25 cellular contexts compared by ENCODE assay signal in genomic region chr11:119478711-119479285, GRCh38. TPM values are rescaled to one million over a fixed set of nuclear protein-coding genes. Genes with fewer than 3 reads are reported as not detected.
DNase-seq lines count a peak whose midpoint lies in the region; ATAC-seq, FAIRE-seq and TF ChIP-seq lines count a peak whose summit lies in the region.
"Had no signal": no experiment of that assay in that cellular context is flagged by ENCODE, and none has a peak within 500 bp of the region (broad histone marks: within the 10 kb centered on the region; RNA-seq: fewer than 3 reads in every experiment).

No MANE protein-coding gene starts in this region.

- H3K4me1 Mint-ChIP-seq in GM23338: peaks cover 23% of the 10 kb centered on the region
- H3K4me1 Mint-ChIP-seq in endodermal cell: peaks cover 10% of the 10 kb centered on the region
- peaks cover 13% of the 10 kb centered on the region for H3K4me1 Mint-ChIP-seq in chondrocyte (ENCODE audit: low read depth)

- 57 to 63% methylated on average over 3 to 4 of the region's 4 CpGs for WGBS in endodermal cell (ENCODE audit: insufficient coverage in 1 of 2, insufficient read length in 1 of 2), 2 experiments
- WGBS in testis, 2 donors: 68 to 100% methylated on average over 4 of the region's 4 CpGs

- no peak overlapping the region for H3K4me2 ChIP-seq in GM23338
- H3K4me2 ChIP-seq: neural progenitor cell had no signal

- no peaks in the 10 kb centered on the region for H3F3A ChIP-seq in GM23338 (replicated peaks; ENCODE audit: low read depth)

- H3K27ac Mint-ChIP-seq in GM23338 (no peak overlapping the region), endodermal cell (no peak overlapping the region), chondrocyte (ENCODE audit: unreplicated experiment) (no peak overlapping the region)
- H3K27ac Mint-ChIP-seq: activated naive CD4-positive, alpha-beta T cell treated with anti-CD3 and anti-CD28 coated beads, Interleukin-2, amount 50 U/mL, for 72 hours; activated T-helper 1 cell treated with anti-CD3 and anti-CD28 coated beads, Interleukin-12 subunit alpha, Interleukin-12 subunit beta, Interleukin-2, Interleukin-4 antibody, amounts not matched to agents 30 ng/mL and 10 ng/mL and 1 ng/mL, durations not matched to agents 14 hours and 24 hours and 36 hours; neural progenitor cell had no signal

- ATAC-seq in GM23338: no peak
- ATAC-seq: activated naive CD4-positive, alpha-beta T cell treated with anti-CD3 and anti-CD28 coated beads, Interleukin-2, amount 50 U/mL, for 72 hours had no signal

- H4K20me1 ChIP-seq in GM23338 (replicated peaks; ENCODE audit: insufficient read depth): no peaks in the 10 kb centered on the region

- no peak for TF ChIP-seq CTCF in GM23338 (conservative IDR thresholded peaks at IDR 0.05; ENCODE audit: low read depth in 2 of 2)
- TF ChIP-seq CTCF in endodermal cell (conservative IDR thresholded peaks at IDR 0.05): no peak
- TF ChIP-seq CTCF in chondrocyte (IDR thresholded peaks at IDR 0.05): no peak
- no peak for TF ChIP-seq CTCF in testis (IDR thresholded peaks at IDR 0.05)

- H3K9ac ChIP-seq in endodermal cell (ENCODE audit: extremely low read depth, low read length, poor library complexity, severe bottlenecking): no peak overlapping the region
- H3K9ac ChIP-seq: neural progenitor cell had no signal

- no peak overlapping the region for H3K4me3 Mint-ChIP-seq in GM23338
- H3K4me3 Mint-ChIP-seq in endodermal cell: no peak overlapping the region
- no peak overlapping the region for H3K4me3 Mint-ChIP-seq in chondrocyte (ENCODE audit: unreplicated experiment)
- H3K4me3 Mint-ChIP-seq: activated T-helper 1 cell treated with anti-CD3 and anti-CD28 coated beads, Interleukin-12 subunit alpha, Interleukin-12 subunit beta, Interleukin-2, Interleukin-4 antibody, amounts not matched to agents 30 ng/mL and 10 ng/mL and 1 ng/mL, durations not matched to agents 14 hours and 24 hours and 36 hours; neural progenitor cell had no signal

- H3K9me3 ChIP-seq in endodermal cell (ENCODE audit: control insufficient read depth, low read length) (no peaks in the 10 kb centered on the region), testis (no peaks in the 10 kb centered on the region)
- H3K9me3 ChIP-seq: BE2C, SJCRH30 had no signal

- H3K36me3 ChIP-seq in GM23338 (ENCODE audit: insufficient read depth) (no peaks in the 10 kb centered on the region), endodermal cell (ENCODE audit: control insufficient read depth, insufficient read depth, low read length) (no peaks in the 10 kb centered on the region), testis (ENCODE audit: low read depth, missing control alignments) (no peaks in the 10 kb centered on the region)
- H3K36me3 ChIP-seq: BE2C, neural progenitor cell, SJCRH30 had no signal

- H3K36me3 Mint-ChIP-seq in GM23338 (ENCODE audit: low read depth) (no peaks in the 10 kb centered on the region), endodermal cell (ENCODE audit: low read depth) (no peaks in the 10 kb centered on the region), chondrocyte (ENCODE audit: low read depth) (no peaks in the 10 kb centered on the region)
- H3K36me3 Mint-ChIP-seq: activated naive CD4-positive, alpha-beta T cell treated with anti-CD3 and anti-CD28 coated beads, Interleukin-2, amount 50 U/mL, for 72 hours; neural progenitor cell had no signal

- no peak overlapping the region for H2AFZ ChIP-seq in GM23338
- H2AFZ ChIP-seq: neural progenitor cell had no signal

- H3K27ac ChIP-seq in GM23338 (ENCODE audit: low read depth): no peak overlapping the region
- H3K27ac ChIP-seq in endodermal cell (ENCODE audit: low read depth, low read length): no peak overlapping the region
- H3K27ac ChIP-seq in testis: no peak overlapping the region
- H3K27ac ChIP-seq: HL-60, neural progenitor cell, SJCRH30 had no signal

- no peak for FAIRE-seq in HTR-8/SVneo (lab: Jason Lieb, UNC)
- FAIRE-seq: GM12891, H54, kidney, RCC 7860, TTC549 had no signal

- H3K9me3 Mint-ChIP-seq in GM23338 (no peaks in the 10 kb centered on the region), endodermal cell (no peaks in the 10 kb centered on the region), chondrocyte (ENCODE audit: low read depth) (no peaks in the 10 kb centered on the region)
- H3K9me3 Mint-ChIP-seq: activated naive CD4-positive, alpha-beta T cell treated with anti-CD3 and anti-CD28 coated beads, Interleukin-2, amount 50 U/mL, for 72 hours; activated T-helper 1 cell treated with anti-CD3 and anti-CD28 coated beads, Interleukin-12 subunit alpha, Interleukin-12 subunit beta, Interleukin-2, Interleukin-4 antibody, amounts not matched to agents 30 ng/mL and 10 ng/mL and 1 ng/mL, durations not matched to agents 14 hours and 24 hours and 36 hours; neural progenitor cell had no signal

- H3K27me3 Mint-ChIP-seq in GM23338 (ENCODE audit: insufficient read depth, low read depth, poor library complexity) (peaks cover 28% of the 10 kb centered on the region), endodermal cell (ENCODE audit: insufficient read depth) (peaks cover 37% of the 10 kb centered on the region), chondrocyte (ENCODE audit: low read depth) (peaks cover 37% of the 10 kb centered on the region)

- H3K4me1 ChIP-seq in GM23338 (ENCODE audit: insufficient read depth) (no peaks in the 10 kb centered on the region; the same call in 1 of the 2 replicates), endodermal cell (ENCODE audit: control insufficient read depth, insufficient read depth, low read length) (no peaks in the 10 kb centered on the region), testis (peaks cover 4% of the 10 kb centered on the region)
- H3K4me1 ChIP-seq: neural progenitor cell had no signal

- H3K27me3 ChIP-seq in GM23338 (ENCODE audit: insufficient read depth): no peaks in the 10 kb centered on the region
- H3K27me3 ChIP-seq in endodermal cell (ENCODE audit: control insufficient read depth, insufficient read depth, low read length, poor library complexity, severe bottlenecking): peaks cover 29% of the 10 kb centered on the region
- no peaks in the 10 kb centered on the region for H3K27me3 ChIP-seq in testis
- H3K27me3 ChIP-seq: BE2C, SJCRH30 had no signal

- H3K9me2 ChIP-seq in GM23338 (ENCODE audit: insufficient read depth): no peaks in the 10 kb centered on the region

- peak; percentile 2 for DNase-seq in NCI-H748 (lab: John Stamatoyannopoulos, UW; ENCODE audit: unreplicated experiment)
- no peak for DNase-seq in NCI-H748 treated with DMSO at 0.1 percent for 48 hours (lab: John Stamatoyannopoulos, UW)
- peak; percentile 37 for DNase-seq in GM23338 (ENCODE audit: low spot score)
- DNase-seq in endodermal cell: peak; percentile 33
- peak; percentile 16 for DNase-seq in retina
- DNase-seq in HTR-8/SVneo (ENCODE audit: insufficient read length, low spot score): no peak
- DNase-seq in chondrocyte (ENCODE audit: low spot score): no peak
- no peak for DNase-seq in testis
- DNase-seq: BE2C, caudate nucleus, dermis blood vessel endothelial cell, kidney, NCI-H1105 treated with DMSO at 0.1 percent for 48 hours, NCI-H510A, SJCRH30 had no signal

- no peak for TF ChIP-seq POLR2A in testis (IDR thresholded peaks at IDR 0.05)

- no peaks in the 10 kb centered on the region for H3K79me2 ChIP-seq in GM23338 (replicated peaks; ENCODE audit: insufficient read depth)

- intact Hi-C loops in testis (cut with DNase I; ENCODE audit: low total_unique reads): loop anchor here (10.0 kb wide), 1 partner anchor 124 kb away; no protein-coding TSS in a partner anchor

- no peak overlapping the region for H3K4me3 ChIP-seq in GM23338
- H3K4me3 ChIP-seq in endodermal cell (ENCODE audit: low read length): no peak overlapping the region
- H3K4me3 ChIP-seq in testis: no peak overlapping the region
- H3K4me3 ChIP-seq: lung, neural progenitor cell, SJCRH30 had no signal

TF ChIP-seq in GM23338, 12 proteins besides CTCF, POLR2A, EP300 and RAD21 (continues in another document):
- TF ChIP-seq REST (IDR thresholded peaks at IDR 0.05; ENCODE audit: unreplicated experiment) (no peak), POLR2AphosphoS5 (IDR thresholded peaks at IDR 0.05; ENCODE audit: low read depth) (no peak), EZH2 (IDR thresholded peaks at IDR 0.05; ENCODE audit: low read depth, unreplicated experiment) (no peak)

RNA-seq across cellular contexts. Expression of gene THY1, which starts 55.8 kb away (rescaled TPM):
- 515 and 597 TPM in 2 replicates for total RNA-seq in GM23338 (2014; rRNA removed; shearing (Covaris generic))
- polyA plus RNA-seq in GM23338 (2016; fragmentation: Nextera tagmentation; extraction: Ambion mirVana) (461 and 490 TPM in 2 replicates), testis (ENCODE audit: insufficient read depth, low read depth, low replicate concordance) (132 TPM)
- total RNA-seq in endodermal cell (10 to 100 TPM; 19.3 to 36.1 TPM), chondrocyte (198 to 219 TPM (median 215 TPM) in 3 replicates), testis (10 to 100 TPM in 1 of 2 donors, 1 to 10 TPM in 1; 5.9 to 30.0 TPM)
- polyA plus RNA-seq in endodermal cell (2013, experiment 1 of 2): 56.3 TPM
- 53.9 TPM for polyA plus RNA-seq in endodermal cell (2013, experiment 2 of 2)
- total RNA-seq: activated naive CD4-positive, alpha-beta T cell treated with anti-CD3 and anti-CD28 coated beads, Interleukin-2, amount 50 U/mL, for 72 hours; pulmonary artery endothelial cell had no signal

Comparison
In these comparisons a context has a peak if more than half of its experiments do, and no peak if none do; other contexts are left out.
1. DNase-seq: peak in NCI-H748 (single experiment), GM23338 (single experiment), endodermal cell (single experiment) and retina (single experiment); none in NCI-H748 treated with DMSO at 0.1 percent for 48 hours (single experiment), HTR-8/SVneo (single experiment), chondrocyte (single experiment) and testis (single experiment).